In the genomic region with DNA sequence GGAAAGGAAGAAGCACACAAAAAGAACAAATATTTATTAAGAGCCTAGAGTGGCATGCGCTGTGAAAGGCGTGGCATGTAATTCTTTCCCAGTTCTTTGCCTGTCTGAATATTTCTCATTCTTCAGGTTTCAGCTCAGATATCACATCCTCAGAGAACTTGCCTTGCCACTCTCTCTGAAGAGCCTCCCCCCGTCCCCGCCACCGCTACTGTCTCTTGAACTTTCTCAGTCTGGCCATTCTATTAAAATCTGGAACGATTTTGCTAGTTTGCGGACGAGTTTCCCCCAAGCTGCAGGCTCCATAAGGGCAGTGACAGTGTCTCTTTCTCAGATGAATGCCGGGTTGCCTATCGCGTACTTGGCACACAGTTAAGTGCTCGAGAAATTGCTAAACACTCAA, we compare ENCODE assay signal across 8 cellular contexts. TPM values are rescaled to one million over a fixed set of nuclear protein-coding genes. Genes with fewer than 3 reads are reported as not detected.
DNase-seq lines count a peak whose midpoint lies in the region; ATAC-seq lines count a peak whose summit lies in the region.

No MANE protein-coding gene starts in this region.

- H3K4me3 Mint-ChIP-seq in activated naive CD4-positive, alpha-beta T cell treated with anti-CD3 and anti-CD28 coated beads, Interleukin-2, amount 50 U/mL, for 24 hours: peak overlapping the region; percentile 93
- H3K4me3 Mint-ChIP-seq in immature natural killer cell: peak overlapping the region; percentile 91 to 97 (median 93)
- H3K4me3 Mint-ChIP-seq in stimulated activated naive B cell treated with anti-CD40 and anti-IgM and Interleukin-4, amounts not matched to agents 10 μg/mL and 1 μg/mL and 100 μg/mL, for 72 hours: peak overlapping the region; percentile 83 to 94

- peak overlapping the region; percentile 95 for H3K27ac ChIP-seq in angular gyrus (ENCODE audit: low read depth, low read length)

- H3K36me3 Mint-ChIP-seq in activated naive CD4-positive, alpha-beta T cell treated with anti-CD3 and anti-CD28 coated beads, Interleukin-2, amount 50 U/mL, for 24 hours: no peaks in the 10 kb centered on the region
- H3K36me3 Mint-ChIP-seq in immature natural killer cell: no peaks in the 10 kb centered on the region
- peaks cover 0 to 4% of the 10 kb centered on the region in 2 donors for H3K36me3 Mint-ChIP-seq in stimulated activated naive B cell treated with anti-CD40 and anti-IgM and Interleukin-4, amounts not matched to agents 10 μg/mL and 1 μg/mL and 100 μg/mL, for 72 hours

- no peaks in the 10 kb centered on the region for H3K27me3 Mint-ChIP-seq in activated naive CD4-positive, alpha-beta T cell treated with anti-CD3 and anti-CD28 coated beads, Interleukin-2, amount 50 U/mL, for 24 hours
- peaks cover 8 to 18% (median 11%) of the 10 kb centered on the region in 3 donors for H3K27me3 Mint-ChIP-seq in immature natural killer cell (ENCODE audit: low read depth in 3 of 3)
- peaks cover 25 to 37% of the 10 kb centered on the region in 2 donors for H3K27me3 Mint-ChIP-seq in stimulated activated naive B cell treated with anti-CD40 and anti-IgM and Interleukin-4, amounts not matched to agents 10 μg/mL and 1 μg/mL and 100 μg/mL, for 72 hours

- peaks cover 46% of the 10 kb centered on the region for H3K4me1 Mint-ChIP-seq in activated naive CD4-positive, alpha-beta T cell treated with anti-CD3 and anti-CD28 coated beads, Interleukin-2, amount 50 U/mL, for 24 hours
- H3K4me1 Mint-ChIP-seq in immature natural killer cell: peaks cover 30 to 46% of the 10 kb centered on the region in 2 donors
- peaks cover 12 to 17% of the 10 kb centered on the region in 2 donors for H3K4me1 Mint-ChIP-seq in stimulated activated naive B cell treated with anti-CD40 and anti-IgM and Interleukin-4, amounts not matched to agents 10 μg/mL and 1 μg/mL and 100 μg/mL, for 72 hours

- peak overlapping the region; percentile 81 for H3K27ac Mint-ChIP-seq in activated naive CD4-positive, alpha-beta T cell treated with anti-CD3 and anti-CD28 coated beads, Interleukin-2, amount 50 U/mL, for 24 hours
- H3K27ac Mint-ChIP-seq in immature natural killer cell: peak overlapping the region; percentile 79 to 95 (median 89)
- no peak overlapping the region for H3K27ac Mint-ChIP-seq in stimulated activated naive B cell treated with anti-CD40 and anti-IgM and Interleukin-4, amounts not matched to agents 10 μg/mL and 1 μg/mL and 100 μg/mL, for 72 hours

- ATAC-seq in stimulated activated naive B cell treated with anti-CD40 and anti-IgM and Interleukin-4, amounts not matched to agents 10 μg/mL and 1 μg/mL and 100 μg/mL, for 72 hours (replicated peaks): no peak
- no peak for ATAC-seq in HG03039 (IDR thresholded peaks at IDR 0.05; ENCODE audit: unreplicated experiment)
- ATAC-seq in HG03135 (IDR thresholded peaks at IDR 0.05; ENCODE audit: unreplicated experiment): no peak

- DNase-seq in activated naive CD4-positive, alpha-beta T cell (lab: John Stamatoyannopoulos, UW): no peak
- DNase-seq in immature natural killer cell: no peak
- DNase-seq in stimulated activated naive B cell treated with anti-CD40 and anti-IgM and Interleukin-4, amounts not matched to agents 10 μg/mL and 1 μg/mL and 100 μg/mL, for 72 hours: no peak
- no peak for DNase-seq in NCI-H1105 treated with DMSO at 0.1 percent for 48 hours (lab: John Stamatoyannopoulos, UW)

- no peaks in the 10 kb centered on the region for H3K9me3 Mint-ChIP-seq in activated naive CD4-positive, alpha-beta T cell treated with anti-CD3 and anti-CD28 coated beads, Interleukin-2, amount 50 U/mL, for 24 hours
- no peaks in the 10 kb centered on the region for H3K9me3 Mint-ChIP-seq in immature natural killer cell
- H3K9me3 Mint-ChIP-seq in stimulated activated naive B cell treated with anti-CD40 and anti-IgM and Interleukin-4, amounts not matched to agents 10 μg/mL and 1 μg/mL and 100 μg/mL, for 72 hours: no peaks in the 10 kb centered on the region

RNA-seq across cellular contexts. Expression of a gene that starts 0.8 kb away (rescaled TPM):
- 100 to 1,000 TPM; 134 to 142 (median 140) TPM for polyA plus RNA-seq in immature natural killer cell
